2 cellular contexts compared by ENCODE assay signal in genomic region chr5:68547049-68547448, GRCh38.
TF ChIP-seq lines count a peak whose summit lies in the region.

No MANE protein-coding gene starts in this region.

TF ChIP-seq in IMR-90, 13 proteins besides CTCF, POLR2A, EP300 and RAD21 (continued from another document):
- TF ChIP-seq USF2 (IDR thresholded peaks at IDR 0.05; ENCODE audit: low read depth, low read length) (no peak), RFX5 (IDR thresholded peaks at IDR 0.05; ENCODE audit: low read depth, low read length) (no peak), RCOR1 (IDR thresholded peaks at IDR 0.05; ENCODE audit: insufficient replicate concordance, low read length) (no peak), MAZ (IDR thresholded peaks at IDR 0.05; ENCODE audit: borderline replicate concordance, low read depth, low read length) (no peak), BHLHE40 (IDR thresholded peaks at IDR 0.05; ENCODE audit: low read depth, low read length) (no peak), NFE2L2 (IDR thresholded peaks at IDR 0.05; ENCODE audit: low read depth, low read length) (no peak), ELK1 (IDR thresholded peaks at IDR 0.05; ENCODE audit: borderline replicate concordance, low read depth, low read length) (no peak), SMC3 (IDR thresholded peaks at IDR 0.05; ENCODE audit: low read depth, low read length) (no peak), CHD1 (IDR thresholded peaks at IDR 0.05; ENCODE audit: low read depth, low read length) (no peak), MAFK (IDR thresholded peaks at IDR 0.05; ENCODE audit: low read depth, low read length) (no peak)

TF ChIP-seq in GM12878, 131 proteins besides CTCF, POLR2A, EP300 and RAD21 (continued from another document):
- TF ChIP-seq ZBTB40 (IDR thresholded peaks at IDR 0.05; ENCODE audit: borderline replicate concordance) (no peak), MLLT1 (IDR thresholded peaks at IDR 0.05) (no peak), CREB1 (IDR thresholded peaks at IDR 0.05; ENCODE audit: low read depth) (no peak), NRF1 (conservative IDR thresholded peaks at IDR 0.05; ENCODE audit: low read depth, low read length) (no peak), RUNX3 (IDR thresholded peaks at IDR 0.05; ENCODE audit: low read length) (no peak), ZNF384 (IDR thresholded peaks at IDR 0.05; ENCODE audit: borderline replicate concordance, low read depth, low read length) (no peak), YY1 (IDR thresholded peaks at IDR 0.05; ENCODE audit: low read depth, low read length) (no peak), PKNOX1 (IDR thresholded peaks at IDR 0.05) (no peak), MYB (IDR thresholded peaks at IDR 0.05; ENCODE audit: borderline replicate concordance, low read depth, low read length) (no peak), ESRRA (IDR thresholded peaks at IDR 0.05; ENCODE audit: low read length) (no peak), HDAC2 (IDR thresholded peaks at IDR 0.05) (no peak), RFX5 (IDR thresholded peaks at IDR 0.05; ENCODE audit: low read depth, low read length) (no peak), NFXL1 (IDR thresholded peaks at IDR 0.05; ENCODE audit: borderline replicate concordance) (no peak), RELB (IDR thresholded peaks at IDR 0.05; ENCODE audit: low read depth) (no peak), BMI1 (IDR thresholded peaks at IDR 0.05; ENCODE audit: borderline replicate concordance) (no peak), ZBED1 (IDR thresholded peaks at IDR 0.05; ENCODE audit: borderline replicate concordance) (no peak), TBL1XR1 (IDR thresholded peaks at IDR 0.05; ENCODE audit: low read depth, low read length) (no peak), ZNF274 (IDR thresholded peaks at IDR 0.05; ENCODE audit: insufficient read depth, insufficient read length) (no peak)
